ENCODE assay signal across 1 cellular context in genomic region chr6:149857541-149857940, GRCh38.
TF ChIP-seq lines count a peak whose summit lies in the region.

No MANE protein-coding gene starts in this region.

TF ChIP-seq in GM23338, 12 proteins besides CTCF, POLR2A, EP300 and RAD21 (continued from another document):
- TF ChIP-seq ZNF462 (CRISPR knock-in tag; IDR thresholded peaks at IDR 0.05) = no peak
- no peak for TF ChIP-seq STAT1 (IDR thresholded peaks at IDR 0.05; ENCODE audit: unreplicated experiment)
- no peak for TF ChIP-seq EZH2phosphoT487 (IDR thresholded peaks at IDR 0.05; ENCODE audit: unreplicated experiment)
- TF ChIP-seq EZH2 (IDR thresholded peaks at IDR 0.05; ENCODE audit: low read depth, unreplicated experiment) = no peak
- TF ChIP-seq REST (IDR thresholded peaks at IDR 0.05; ENCODE audit: unreplicated experiment) = no peak
- TF ChIP-seq NANOG (IDR thresholded peaks at IDR 0.05; ENCODE audit: borderline replicate concordance) = no peak
- TF ChIP-seq ZNF114 (CRISPR knock-in tag; IDR thresholded peaks at IDR 0.05) = no peak
